8 cellular contexts compared by ENCODE assay signal in genomic region chr19:38634757-38635482, GRCh38. TPM values are rescaled to one million over a fixed set of nuclear protein-coding genes. Genes with fewer than 3 reads are reported as not detected.
DNase-seq lines count a peak whose midpoint lies in the region; ATAC-seq lines count a peak whose summit lies in the region.

No MANE protein-coding gene starts in this region.

- WGBS in right cardiac atrium, result 67% methylated on average over 17 of the region's 17 CpGs

- no peaks in the 10 kb centered on the region for H3K9me3 ChIP-seq in right cardiac atrium (ENCODE audit: control insufficient read depth, low read length)

- no peaks in the 10 kb centered on the region for H3K27me3 ChIP-seq in right cardiac atrium (ENCODE audit: control insufficient read depth, insufficient read depth)

- intact Hi-C loops in right cardiac atrium (cut with DNase I), result loop anchor here in 2 of 4 donors (5.0 to 10.0 kb wide), 3 partner anchors 90 to 233 kb away; partner anchors contain the start of gene FAM98C (in 2 of the 2)

- H3K4me1 ChIP-seq in right cardiac atrium (ENCODE audit: control insufficient read depth, insufficient read depth, low read length), result no peaks in the 10 kb centered on the region

- peak; percentile 78 for DNase-seq in DMS53 (lab: John Stamatoyannopoulos, UW)
- DNase-seq in KG1 (lab: John Stamatoyannopoulos, UW), result peak; percentile 13
- DNase-seq in T-helper 2 cell, result peak; percentile 43 to 64 (median 61)
- peak in 53 of 58 donors; percentile 1 to 81 (median 41) for DNase-seq in anterior cingulate cortex (lab: John Stamatoyannopoulos, UW)
- peak; percentile 72 to 92 (median 89) for DNase-seq in right cardiac atrium

- H3K27ac ChIP-seq in right cardiac atrium (ENCODE audit: low read length), result peak overlapping the region; percentile 72
- H3K27ac ChIP-seq in skin epidermis, result peak overlapping the region in 15 of 21 experiments; percentile 4 to 82 (median 32)

- ATAC-seq in right cardiac atrium, result peak; percentile 24 to 32
- ATAC-seq in GM18858 (IDR thresholded peaks at IDR 0.05; ENCODE audit: unreplicated experiment), result no peak
- no peak for ATAC-seq in HG02884 (IDR thresholded peaks at IDR 0.05; ENCODE audit: unreplicated experiment)

- H3K4me3 ChIP-seq in right cardiac atrium (ENCODE audit: low read length) (no peak overlapping the region), skin epidermis (no peak overlapping the region)

RNA-seq across cellular contexts. Expression of gene ACTN4, which starts 12.5 kb away (rescaled TPM):
- total RNA-seq in right cardiac atrium, result 100 to 1,000 TPM; 116 to 226 (median 122) TPM
- 87.4 TPM for polyA plus RNA-seq in right cardiac atrium

RNA-seq across cellular contexts. Expression of gene EIF3K, which starts 15.9 kb away (rescaled TPM):
- total RNA-seq in right cardiac atrium, result 100 to 1,000 TPM; 477 to 576 (median 534) TPM
- polyA plus RNA-seq in right cardiac atrium, result 829 TPM

RNA-seq across cellular contexts. Expression of gene MAP4K1, which starts 17.2 kb away (rescaled TPM):
- total RNA-seq in right cardiac atrium, result 1 to 10 TPM; 1.0 to 4.4 (median 3.0) TPM
- 0.88 TPM for polyA plus RNA-seq in right cardiac atrium

Comparison
In these comparisons a context has a peak if more than half of its experiments do, and no peak if none do; other contexts are left out.
1. DNase-seq: peak in every context shown above with its lines; median percentile 89 in right cardiac atrium; 78 in DMS53; 61 in T-helper 2 cell; 41 in anterior cingulate cortex; 13 in KG1.
2. ATAC-seq: peak in right cardiac atrium (2 of 2); none in GM18858 (single experiment) and HG02884 (single experiment).